20 cellular contexts compared by ENCODE assay signal in genomic region chr22:31621507-31622160, GRCh38. TPM values are rescaled to one million over a fixed set of nuclear protein-coding genes. Genes with fewer than 3 reads are reported as not detected.
DNase-seq lines count a peak whose midpoint lies in the region; ATAC-seq and TF ChIP-seq lines count a peak whose summit lies in the region.
"Had no signal": no experiment of that assay in that cellular context is flagged by ENCODE, and none has a peak within 500 bp of the region (broad histone marks: within the 10 kb centered on the region; RNA-seq: fewer than 3 reads in every experiment).

No MANE protein-coding gene starts in this region.

- POLR2A ChIA-PET in WTC11 (lab: Charles Lee), result no interaction called here

- H3K36me3 Mint-ChIP-seq in WTC11 (peaks cover 24% of the 10 kb centered on the region), endothelial cell (ENCODE audit: low read depth, unreplicated experiment) (peaks cover 27% of the 10 kb centered on the region)

- TF ChIP-seq CTCF in WTC11 (IDR thresholded peaks at IDR 0.05) (no peak), endothelial cell (IDR thresholded peaks at IDR 0.05; ENCODE audit: unreplicated experiment) (no peak)

- H3K9me3 ChIP-seq in right cardiac atrium (ENCODE audit: control insufficient read depth, low read length), result no peaks in the 10 kb centered on the region
- H3K9me3 ChIP-seq: esophagus squamous epithelium had no signal

- ATAC-seq in right cardiac atrium, result no peak
- ATAC-seq in Right ventricle myocardium inferior, result no peak
- ATAC-seq in WTC11, result no peak
- no peak for ATAC-seq in HG02885 (IDR thresholded peaks at IDR 0.05; ENCODE audit: poor library complexity, unreplicated experiment)
- ATAC-seq: HCT116; stimulated activated memory B cell treated with anti-CD40 and anti-IgM and Interleukin-4, amounts not matched to agents 10 μg/mL and 1 μg/mL and 100 μg/mL, for 72 hours had no signal

- H3K4me3 Mint-ChIP-seq in WTC11 (no peak overlapping the region), endothelial cell (ENCODE audit: unreplicated experiment) (peak overlapping the region; percentile 56)
- H3K4me3 Mint-ChIP-seq: stimulated activated memory B cell treated with anti-CD40 and anti-IgM and Interleukin-4, amounts not matched to agents 10 μg/mL and 1 μg/mL and 100 μg/mL, for 72 hours; T-helper 1 cell treated with Interleukin-12 subunit alpha and Interleukin-12 subunit beta and Interleukin-4 antibody, amounts not matched to agents 30 μg/mL and 1 μg/mL, for 36 hours; type B pancreatic cell had no signal

- no peak overlapping the region for H3K27ac ChIP-seq in right cardiac atrium (ENCODE audit: low read length)
- H3K27ac ChIP-seq: esophagus squamous epithelium had no signal

- no peaks in the 10 kb centered on the region for H3K9me3 Mint-ChIP-seq in WTC11
- no peaks in the 10 kb centered on the region for H3K9me3 Mint-ChIP-seq in endothelial cell (ENCODE audit: unreplicated experiment)
- H3K9me3 Mint-ChIP-seq: stimulated activated memory B cell treated with anti-CD40 and anti-IgM and Interleukin-4, amounts not matched to agents 10 μg/mL and 1 μg/mL and 100 μg/mL, for 72 hours; T-helper 1 cell treated with Interleukin-12 subunit alpha and Interleukin-12 subunit beta and Interleukin-4 antibody, amounts not matched to agents 30 μg/mL and 1 μg/mL, for 36 hours; type B pancreatic cell had no signal

- no peak overlapping the region for H3K4me3 ChIP-seq in right cardiac atrium (ENCODE audit: low read length)
- H3K4me3 ChIP-seq: esophagus squamous epithelium had no signal

- peak in 2 of 3 donors; percentile 18 to 25 for DNase-seq in right cardiac atrium
- DNase-seq in Right ventricle myocardium inferior (ENCODE audit: missing footprints), result no peak
- DNase-seq in WTC11 (ENCODE audit: low spot score), result no peak
- no peak for DNase-seq in endothelial cell (ENCODE audit: low spot score)
- no peak for DNase-seq in stimulated activated CD8-positive, alpha-beta memory T cell treated with anti-CD3 and anti-CD28 coated beads, Interleukin-4, amount 100 ng/mL, for 48 hours
- DNase-seq in KG1 (lab: John Stamatoyannopoulos, UW), result no peak
- no peak for DNase-seq in dermis blood vessel endothelial cell
- DNase-seq: dorsolateral prefrontal cortex; EL; esophagus squamous epithelium; NCI-H1092; NCI-H2081 treated with DMSO at 0.1 percent for 48 hours; NCI-H524; SHP77 treated with DMSO at 0.1 percent for 48 hours; stimulated activated CD4-positive, alpha-beta T cell treated with anti-CD3 and anti-CD28 coated beads, Interleukin-12 subunit alpha, Interleukin-12 subunit beta, amount 100 ng/mL, for 4 hours had no signal

- H3K4me1 Mint-ChIP-seq in WTC11 (peaks cover 23% of the 10 kb centered on the region), endothelial cell (ENCODE audit: unreplicated experiment) (peaks cover 31% of the 10 kb centered on the region)

- H3K27me3 ChIP-seq in right cardiac atrium (ENCODE audit: control insufficient read depth, insufficient read depth), result no peaks in the 10 kb centered on the region
- H3K27me3 ChIP-seq: dorsolateral prefrontal cortex, esophagus squamous epithelium had no signal

- WGBS in right cardiac atrium, result 81% methylated on average over 20 of the region's 20 CpGs

- H3K27me3 Mint-ChIP-seq in WTC11 (ENCODE audit: low read depth) (no peaks in the 10 kb centered on the region), endothelial cell (ENCODE audit: unreplicated experiment) (peaks cover 20% of the 10 kb centered on the region)
- H3K27me3 Mint-ChIP-seq: stimulated activated memory B cell treated with anti-CD40 and anti-IgM and Interleukin-4, amounts not matched to agents 10 μg/mL and 1 μg/mL and 100 μg/mL, for 72 hours; type B pancreatic cell had no signal

- peaks cover 8% of the 10 kb centered on the region for H3K4me1 ChIP-seq in right cardiac atrium (ENCODE audit: control insufficient read depth, insufficient read depth, low read length)

- intact Hi-C loops in right cardiac atrium (cut with DNase I) (no loop called here), Right ventricle myocardium inferior (cut with DNase I) (no loop called here)

- H3K27ac Mint-ChIP-seq in WTC11, result peak overlapping the region; percentile 29; the same call in 1 of the 2 replicates
- H3K27ac Mint-ChIP-seq in endothelial cell (ENCODE audit: unreplicated experiment), result peak overlapping the region; percentile 61
- H3K27ac Mint-ChIP-seq: T-helper 1 cell treated with Interleukin-12 subunit alpha and Interleukin-12 subunit beta and Interleukin-4 antibody, amounts not matched to agents 30 μg/mL and 1 μg/mL, for 36 hours; type B pancreatic cell had no signal

- CTCF ChIA-PET in WTC11 (lab: Charles Lee), result interaction anchor here (2.3 kb wide), 1 partner anchor 9 kb away, joined by 8 read pairs; no protein-coding TSS in a partner anchor

TF ChIP-seq in WTC11, 78 proteins besides CTCF, POLR2A, EP300 and RAD21 (continues in another document):
- TF ChIP-seq ZSCAN18 (CRISPR knock-in tag; IDR thresholded peaks at IDR 0.05) (no peak), ZNF317 (CRISPR knock-in tag; IDR thresholded peaks at IDR 0.05; ENCODE audit: borderline replicate concordance, low read depth) (no peak), FOXJ3 (CRISPR knock-in tag; IDR thresholded peaks at IDR 0.05; ENCODE audit: borderline replicate concordance) (no peak)
- TF ChIP-seq, protein P1, sequence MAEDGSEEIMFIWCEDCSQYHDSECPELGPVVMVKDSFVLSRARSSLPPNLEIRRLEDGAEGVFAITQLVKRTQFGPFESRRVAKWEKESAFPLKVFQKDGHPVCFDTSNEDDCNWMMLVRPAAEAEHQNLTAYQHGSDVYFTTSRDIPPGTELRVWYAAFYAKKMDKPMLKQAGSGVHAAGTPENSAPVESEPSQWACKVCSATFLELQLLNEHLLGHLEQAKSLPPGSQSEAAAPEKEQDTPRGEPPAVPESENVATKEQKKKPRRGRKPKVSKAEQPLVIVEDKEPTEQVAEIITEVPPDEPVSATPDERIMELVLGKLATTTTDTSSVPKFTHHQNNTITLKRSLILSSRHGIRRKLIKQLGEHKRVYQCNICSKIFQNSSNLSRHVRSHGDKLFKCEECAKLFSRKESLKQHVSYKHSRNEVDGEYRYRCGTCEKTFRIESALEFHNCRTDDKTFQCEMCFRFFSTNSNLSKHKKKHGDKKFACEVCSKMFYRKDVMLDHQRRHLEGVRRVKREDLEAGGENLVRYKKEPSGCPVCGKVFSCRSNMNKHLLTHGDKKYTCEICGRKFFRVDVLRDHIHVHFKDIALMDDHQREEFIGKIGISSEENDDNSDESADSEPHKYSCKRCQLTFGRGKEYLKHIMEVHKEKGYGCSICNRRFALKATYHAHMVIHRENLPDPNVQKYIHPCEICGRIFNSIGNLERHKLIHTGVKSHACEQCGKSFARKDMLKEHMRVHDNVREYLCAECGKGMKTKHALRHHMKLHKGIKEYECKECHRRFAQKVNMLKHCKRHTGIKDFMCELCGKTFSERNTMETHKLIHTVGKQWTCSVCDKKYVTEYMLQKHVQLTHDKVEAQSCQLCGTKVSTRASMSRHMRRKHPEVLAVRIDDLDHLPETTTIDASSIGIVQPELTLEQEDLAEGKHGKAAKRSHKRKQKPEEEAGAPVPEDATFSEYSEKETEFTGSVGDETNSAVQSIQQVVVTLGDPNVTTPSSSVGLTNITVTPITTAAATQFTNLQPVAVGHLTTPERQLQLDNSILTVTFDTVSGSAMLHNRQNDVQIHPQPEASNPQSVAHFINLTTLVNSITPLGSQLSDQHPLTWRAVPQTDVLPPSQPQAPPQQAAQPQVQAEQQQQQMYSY (CRISPR knock-in tag; IDR thresholded peaks at IDR 0.05), result no peak
- TF ChIP-seq, protein P2, sequence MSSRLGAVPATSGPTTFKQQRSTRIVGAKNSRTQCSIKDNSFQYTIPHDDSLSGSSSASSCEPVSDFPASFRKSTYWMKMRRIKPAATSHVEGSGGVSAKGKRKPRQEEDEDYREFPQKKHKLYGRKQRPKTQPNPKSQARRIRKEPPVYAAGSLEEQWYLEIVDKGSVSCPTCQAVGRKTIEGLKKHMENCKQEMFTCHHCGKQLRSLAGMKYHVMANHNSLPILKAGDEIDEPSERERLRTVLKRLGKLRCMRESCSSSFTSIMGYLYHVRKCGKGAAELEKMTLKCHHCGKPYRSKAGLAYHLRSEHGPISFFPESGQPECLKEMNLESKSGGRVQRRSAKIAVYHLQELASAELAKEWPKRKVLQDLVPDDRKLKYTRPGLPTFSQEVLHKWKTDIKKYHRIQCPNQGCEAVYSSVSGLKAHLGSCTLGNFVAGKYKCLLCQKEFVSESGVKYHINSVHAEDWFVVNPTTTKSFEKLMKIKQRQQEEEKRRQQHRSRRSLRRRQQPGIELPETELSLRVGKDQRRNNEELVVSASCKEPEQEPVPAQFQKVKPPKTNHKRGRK (CRISPR knock-in tag; IDR thresholded peaks at IDR 0.05; ENCODE audit: borderline replicate concordance), result no peak

RNA-seq across cellular contexts. Expression of gene PISD, which starts 40.4 kb away (rescaled TPM):
- total RNA-seq in right cardiac atrium (10 to 100 TPM; 18.6 to 33.5 (median 19.7) TPM), Right ventricle myocardium inferior (18.4 TPM), WTC11 (2021) (49.4 to 55.7 TPM (median 50.3 TPM) in 3 replicates), endothelial cell (ENCODE audit: unreplicated experiment) (53.0 TPM), dermis blood vessel endothelial cell (52.6 and 58.3 TPM in 2 replicates)
- polyA plus RNA-seq in right cardiac atrium, result 11.1 TPM

Comparison
In these comparisons a context has a peak if more than half of its experiments do, and no peak if none do; other contexts are left out.
1. DNase-seq: peak in right cardiac atrium (2 of 3); none in Right ventricle myocardium inferior (single experiment), WTC11 (single experiment), endothelial cell (single experiment), stimulated activated CD8-positive, alpha-beta memory T cell treated with anti-CD3 and anti-CD28 coated beads, Interleukin-4, amount 100 ng/mL, for 48 hours (single experiment), KG1 (single experiment) and dermis blood vessel endothelial cell (single experiment).